17 cellular contexts compared by ENCODE assay signal in the genomic region with DNA sequence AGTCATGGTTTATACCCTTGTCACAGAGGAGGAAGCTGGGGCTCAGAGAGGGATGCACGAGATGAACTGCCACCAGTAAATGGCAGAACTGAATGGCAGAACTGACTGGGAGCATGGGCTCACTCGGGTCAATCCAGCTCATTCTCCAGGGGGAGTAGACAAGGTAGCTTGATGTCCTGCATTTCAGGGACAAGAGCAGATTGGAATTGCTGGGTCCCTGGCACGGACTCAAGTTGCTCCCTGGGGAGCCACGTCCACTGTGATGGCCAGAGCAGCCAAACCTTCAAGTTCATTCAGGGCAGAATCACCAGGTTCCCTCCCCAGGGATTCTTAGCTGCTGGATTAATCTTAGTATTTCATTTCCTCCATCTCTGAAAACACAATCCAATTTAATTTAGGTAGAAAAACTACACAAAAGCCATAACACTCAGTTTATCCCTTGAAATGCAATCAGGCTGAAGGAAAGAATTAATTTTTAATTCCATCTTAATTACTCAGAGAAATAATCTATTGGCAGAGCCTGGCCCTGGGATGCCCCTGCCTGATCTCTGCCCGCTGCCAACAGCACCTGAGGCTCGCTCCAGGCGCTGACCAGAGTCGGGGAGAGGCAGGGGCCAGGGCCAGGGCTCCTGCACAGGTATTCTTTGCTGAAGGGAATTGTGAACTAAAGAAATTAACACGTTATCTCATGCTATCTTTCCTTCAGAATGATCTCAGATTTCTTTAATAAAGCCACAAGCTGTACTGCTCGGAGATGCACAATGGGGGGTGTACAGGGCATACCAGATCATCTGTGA. TPM values are rescaled to one million over a fixed set of nuclear protein-coding genes. Genes with fewer than 3 reads are reported as not detected.
"Had no signal": no experiment of that assay in that cellular context is flagged by ENCODE, and none has a peak within 500 bp of the region (broad histone marks: within the 10 kb centered on the region; RNA-seq: fewer than 3 reads in every experiment).

No MANE protein-coding gene starts in this region.

- H3K36me3 ChIP-seq: brain microvascular endothelial cell, esophagus squamous epithelium, neural progenitor cell, pancreas, tibial nerve, WERI-Rb-1 had no signal

- H3K4me3 ChIP-seq: dorsolateral prefrontal cortex, esophagus squamous epithelium, neural progenitor cell, pancreas, SK-N-MC, skin epidermis, tibial nerve had no signal

- DNase-seq: activated CD4-positive, alpha-beta T cell treated with anti-CD3 and anti-CD28 coated beads for 48 hours; activated gamma-delta T cell treated with Interleukin-2 at 50 U/mL for 16 hours; activated naive CD8-positive, alpha-beta T cell treated with anti-CD3 and anti-CD28 coated beads for 36 hours; activated T-cell treated with anti-CD3 and anti-CD28 coated beads, Interleukin-2, amount 50 U/mL, for 24 hours; brain microvascular endothelial cell; cerebellar nuclear complex; esophagus squamous epithelium; foreskin keratinocyte; pancreas; T-helper 1 cell; WERI-Rb-1 had no signal

- H3K9me3 ChIP-seq: pancreas had no signal

- H3K27ac Mint-ChIP-seq: activated naive CD8-positive, alpha-beta T cell treated with anti-CD3 and anti-CD28 coated beads for 36 hours; activated T-cell treated with anti-CD3 and anti-CD28 coated beads, Interleukin-2, amount 50 U/mL, for 24 hours; neural progenitor cell had no signal

- ATAC-seq: foreskin keratinocyte, pancreas had no signal

- H3K4me3 Mint-ChIP-seq: activated naive CD8-positive, alpha-beta T cell treated with anti-CD3 and anti-CD28 coated beads for 36 hours; activated T-cell treated with anti-CD3 and anti-CD28 coated beads, Interleukin-2, amount 50 U/mL, for 24 hours; neural progenitor cell had no signal

- H3K27ac ChIP-seq: brain microvascular endothelial cell, dorsolateral prefrontal cortex, esophagus squamous epithelium, foreskin keratinocyte, neural progenitor cell, pancreas, SK-N-MC, skin epidermis, tibial nerve, WERI-Rb-1 had no signal

- H3K4me1 Mint-ChIP-seq: activated naive CD8-positive, alpha-beta T cell treated with anti-CD3 and anti-CD28 coated beads for 36 hours; neural progenitor cell had no signal

- H3K4me1 ChIP-seq: esophagus squamous epithelium, foreskin keratinocyte, neural progenitor cell, pancreas, tibial nerve had no signal

- H3K36me3 Mint-ChIP-seq: activated naive CD8-positive, alpha-beta T cell treated with anti-CD3 and anti-CD28 coated beads for 36 hours; neural progenitor cell had no signal

- H3K27me3 ChIP-seq: neural progenitor cell, pancreas had no signal

RNA-seq across cellular contexts. Expression of a gene that starts 42.0 kb away (rescaled TPM):
- total RNA-seq: activated CD8-positive, alpha-beta memory T cell treated with anti-CD3 and anti-CD28 coated beads for 36 hours; activated naive CD8-positive, alpha-beta T cell treated with anti-CD3 and anti-CD28 coated beads for 36 hours; tibial nerve had no signal
